29 cellular contexts compared by ENCODE assay signal in genomic region chr20:2527762-2528161, GRCh38. TPM values are rescaled to one million over a fixed set of nuclear protein-coding genes. Genes with fewer than 3 reads are reported as not detected.
"Had no signal": no experiment of that assay in that cellular context is flagged by ENCODE, and none has a peak within 500 bp of the region (broad histone marks: within the 10 kb centered on the region; RNA-seq: fewer than 3 reads in every experiment).

No MANE protein-coding gene starts in this region.

- H3K27me3 Mint-ChIP-seq: stimulated activated memory B cell treated with anti-CD40 and anti-IgM and Interleukin-4, amounts not matched to agents 10 μg/mL and 1 μg/mL and 100 μg/mL, for 72 hours had no signal

- H3K9me3 Mint-ChIP-seq: stimulated activated effector memory CD8-positive, alpha-beta T cell treated with anti-CD3 and anti-CD28 coated beads, Interleukin-12 subunit alpha, Interleukin-12 subunit beta, amount 100 ng/mL, for 72 hours; stimulated activated memory B cell treated with anti-CD40 and anti-IgM and Interleukin-4, amounts not matched to agents 10 μg/mL and 1 μg/mL and 100 μg/mL, for 72 hours; stimulated activated naive B cell treated with anti-CD40 and anti-IgM and Interleukin-4, amounts not matched to agents 10 μg/mL and 1 μg/mL and 100 μg/mL, for 72 hours; stimulated activated naive CD8-positive, alpha-beta T cell treated with anti-CD3 and anti-CD28 coated beads, Interleukin-15, amount 100 ng/mL, for 72 hours; stimulated activated naive CD8-positive, alpha-beta T cell treated with anti-CD3 and anti-CD28 coated beads, Interleukin-15, Interleukin-2, amounts not matched to agents 100 ng/mL and 50 ng/mL, for 24 hours; type B pancreatic cell had no signal

- H3K4me1 ChIP-seq: testis, uterus had no signal

- H3K27ac ChIP-seq: stomach, suprapubic skin, testis, thoracic aorta, thyroid gland, tibial artery, tibial nerve, transverse colon, upper lobe of left lung, upper lobe of right lung, uterus, vagina had no signal

- H3K36me3 Mint-ChIP-seq: stimulated activated memory B cell treated with anti-CD40 and anti-IgM and Interleukin-4, amounts not matched to agents 10 μg/mL and 1 μg/mL and 100 μg/mL, for 72 hours; stimulated activated naive B cell treated with anti-CD40 and anti-IgM and Interleukin-4, amounts not matched to agents 10 μg/mL and 1 μg/mL and 100 μg/mL, for 72 hours; type B pancreatic cell had no signal

- H3K27me3 ChIP-seq: testis, thyroid gland, tibial artery, transverse colon, upper lobe of left lung, upper lobe of right lung, uterus, vagina had no signal

- H3K27ac Mint-ChIP-seq: stimulated activated effector memory CD8-positive, alpha-beta T cell treated with anti-CD3 and anti-CD28 coated beads, Interleukin-12 subunit alpha, Interleukin-12 subunit beta, amount 100 ng/mL, for 72 hours; stimulated activated memory B cell treated with anti-CD40 and anti-IgM and Interleukin-4, amounts not matched to agents 10 μg/mL and 1 μg/mL and 100 μg/mL, for 72 hours; stimulated activated naive B cell treated with anti-CD40 and anti-IgM and Interleukin-4, amounts not matched to agents 10 μg/mL and 1 μg/mL and 100 μg/mL, for 72 hours; stimulated activated naive CD8-positive, alpha-beta T cell treated with anti-CD3 and anti-CD28 coated beads, Interleukin-15, amount 100 ng/mL, for 72 hours; stimulated activated naive CD8-positive, alpha-beta T cell treated with anti-CD3 and anti-CD28 coated beads, Interleukin-15, Interleukin-2, amounts not matched to agents 100 ng/mL and 50 ng/mL, for 24 hours; type B pancreatic cell had no signal

- H3K9me3 ChIP-seq: stomach, suprapubic skin, testis, thoracic aorta, thyroid gland, tibial artery, tibial nerve, transverse colon, upper lobe of left lung, upper lobe of right lung, uterus, vagina had no signal

- ATAC-seq: stimulated activated effector memory CD8-positive, alpha-beta T cell treated with anti-CD3 and anti-CD28 coated beads, Interleukin-12 subunit alpha, Interleukin-12 subunit beta, amount 100 ng/mL, for 72 hours; stimulated activated memory B cell treated with anti-CD40 and anti-IgM and Interleukin-4, amounts not matched to agents 10 μg/mL and 1 μg/mL and 100 μg/mL, for 72 hours; stimulated activated naive B cell treated with anti-CD40 and anti-IgM and Interleukin-4, amounts not matched to agents 10 μg/mL and 1 μg/mL and 100 μg/mL, for 72 hours; stimulated activated naive CD8-positive, alpha-beta T cell treated with anti-CD3 and anti-CD28 coated beads, Interleukin-15, amount 100 ng/mL, for 72 hours; stimulated activated naive CD8-positive, alpha-beta T cell treated with anti-CD3 and anti-CD28 coated beads, Interleukin-15, Interleukin-2, amounts not matched to agents 100 U/mL and 50 U/mL, for 24 hours; upper lobe of right lung had no signal

- H3K36me3 ChIP-seq: stomach, suprapubic skin, thoracic aorta, thyroid gland, tibial artery, tibial nerve, transverse colon, upper lobe of left lung, upper lobe of right lung, uterus, vagina had no signal

- DNase-seq: stimulated activated CD4-positive, alpha-beta T cell treated with anti-CD3 and anti-CD28 coated beads, Interleukin-2, amount 100 ng/mL, for 48 hours; stimulated activated CD4-positive, alpha-beta T cell treated with anti-CD3 and anti-CD28 coated beads, Interleukin-4, amount 100 ng/mL, for 1 hour; stimulated activated CD4-positive, alpha-beta T cell treated with anti-CD3 and anti-CD28 coated beads, Interleukin-4, amount 100 ng/mL, for 24 hours; stimulated activated CD4-positive, alpha-beta T cell treated with anti-CD3 and anti-CD28 coated beads, Interleukin-4, amount 100 ng/mL, for 4 hours; stimulated activated CD8-positive, alpha-beta memory T cell treated with anti-CD3 and anti-CD28 coated beads, Interleukin-4, amount 100 ng/mL, for 48 hours; stimulated activated naive B cell treated with anti-CD40 and anti-IgM and Interleukin-4, amounts not matched to agents 10 μg/mL and 1 μg/mL and 100 μg/mL, for 72 hours; stimulated activated naive CD4-positive, alpha-beta T cell; stimulated activated naive CD4-positive, alpha-beta T cell treated with Interleukin-2 at 50 U/mL for 16 hours; stimulated activated naive CD8-positive, alpha-beta T cell treated with anti-CD3 and anti-CD28 coated beads, Interleukin-15, amount 100 ng/mL, for 72 hours; stimulated activated naive CD8-positive, alpha-beta T cell treated with anti-CD3 and anti-CD28 coated beads, Interleukin-15, Interleukin-2, amounts not matched to agents 100 U/mL and 50 U/mL, for 24 hours; stomach; substantia nigra; testis; thyroid gland; tibial artery; transverse colon; trophoblast cell; upper lobe of left lung; upper lobe of right lung; uterus had no signal

- H3K4me3 ChIP-seq: stomach, suprapubic skin, testis, thoracic aorta, thyroid gland, tibial artery, tibial nerve, transverse colon, upper lobe of left lung, upper lobe of right lung, uterus, vagina had no signal

- H3K4me3 Mint-ChIP-seq: stimulated activated effector memory CD8-positive, alpha-beta T cell treated with anti-CD3 and anti-CD28 coated beads, Interleukin-12 subunit alpha, Interleukin-12 subunit beta, amount 100 ng/mL, for 72 hours; stimulated activated memory B cell treated with anti-CD40 and anti-IgM and Interleukin-4, amounts not matched to agents 10 μg/mL and 1 μg/mL and 100 μg/mL, for 72 hours; stimulated activated naive B cell treated with anti-CD40 and anti-IgM and Interleukin-4, amounts not matched to agents 10 μg/mL and 1 μg/mL and 100 μg/mL, for 72 hours; stimulated activated naive CD8-positive, alpha-beta T cell treated with anti-CD3 and anti-CD28 coated beads, Interleukin-15, amount 100 ng/mL, for 72 hours; stimulated activated naive CD8-positive, alpha-beta T cell treated with anti-CD3 and anti-CD28 coated beads, Interleukin-15, Interleukin-2, amounts not matched to agents 100 ng/mL and 50 ng/mL, for 24 hours; type B pancreatic cell had no signal

RNA-seq across cellular contexts. Expression of gene TMC2, which starts 8.6 kb away (rescaled TPM):
- total RNA-seq: stomach, suprapubic skin, thoracic aorta, transverse colon, ureter, uterus, vagina had no signal
